In genomic region chr17:16954541-16954940, GRCh38 we compare ENCODE assay signal across 28 cellular contexts. TPM values are rescaled to one million over a fixed set of nuclear protein-coding genes. Genes with fewer than 3 reads are reported as not detected.
DNase-seq lines count a peak whose midpoint lies in the region; ATAC-seq and TF ChIP-seq lines count a peak whose summit lies in the region.
"Had no signal": no experiment of that assay in that cellular context is flagged by ENCODE, and none has a peak within 500 bp of the region (broad histone marks: within the 10 kb centered on the region; RNA-seq: fewer than 3 reads in every experiment).

No MANE protein-coding gene starts in this region.

- H3K36me3 ChIP-seq in BLaER1, result no peaks in the 10 kb centered on the region
- peaks cover 46% of the 10 kb centered on the region for H3K36me3 ChIP-seq in MM.1S (replicated peaks; ENCODE audit: insufficient read depth, low read length)
- no peaks in the 10 kb centered on the region for H3K36me3 ChIP-seq in SK-N-SH (replicated peaks in 1 of 2; ENCODE audit: control insufficient read depth in 1 of 2, insufficient read depth in 2 of 2, low read length in 1 of 2)
- H3K36me3 ChIP-seq: Peyer's patch, suprapubic skin had no signal

- H3F3A ChIP-seq in MM.1S (ENCODE audit: insufficient read depth, low read length) (peaks cover 39% of the 10 kb centered on the region), SK-N-SH (replicated peaks; ENCODE audit: insufficient read depth) (no peaks in the 10 kb centered on the region)

- peaks cover 5% of the 10 kb centered on the region for H3K9me3 Mint-ChIP-seq in stimulated activated memory B cell treated with anti-CD40 and anti-IgM and Interleukin-4, amounts not matched to agents 10 μg/mL and 1 μg/mL and 100 μg/mL, for 72 hours
- H3K9me3 Mint-ChIP-seq in endothelial cell (ENCODE audit: unreplicated experiment), result no peaks in the 10 kb centered on the region
- H3K9me3 Mint-ChIP-seq: activated T-cell treated with anti-CD3 and anti-CD28 coated beads, Interleukin-2, amount 50 U/mL, for 24 hours had no signal

- H4K20me1 ChIP-seq in BLaER1, result no peaks in the 10 kb centered on the region
- H4K20me1 ChIP-seq in MM.1S (ENCODE audit: insufficient read depth, low read length), result peaks cover 31% of the 10 kb centered on the region
- no peaks in the 10 kb centered on the region for H4K20me1 ChIP-seq in SK-N-SH (ENCODE audit: insufficient read depth)

- POLR2A ChIA-PET in SK-N-SH (lab: Yijun Ruan, JAX), result no interaction called here

- DNase-seq in MM.1S (no peak), globus pallidus (ENCODE audit: low spot score) (peak; percentile 20), T-helper 17 cell (no peak), SK-N-SH (no peak), endothelial cell (ENCODE audit: low spot score) (no peak)
- DNase-seq: activated CD4-positive, alpha-beta T cell treated with anti-CD3 and anti-CD28 coated beads for 36 hours; activated gamma-delta T cell; activated T-cell treated with anti-CD3 and anti-CD28 coated beads, Interleukin-2, amount 50 U/mL, for 24 hours; central memory CD4-positive, alpha-beta T cell; cortex of kidney; NCI-H1436; NCI-H226; NCI-H748 treated with DMSO at 0.1 percent for 48 hours; stimulated activated naive CD4-positive, alpha-beta T cell had no signal

- no peak overlapping the region for H3K9ac ChIP-seq in BLaER1
- H3K9ac ChIP-seq in MM.1S (ENCODE audit: low read length), result no peak overlapping the region
- no peak overlapping the region for H3K9ac ChIP-seq in SK-N-SH

- CTCF ChIA-PET in SK-N-SH (lab: Yijun Ruan, JAX), result no interaction called here

- H3K79me2 ChIP-seq in MM.1S (ENCODE audit: low read length) (peaks cover 98% of the 10 kb centered on the region), SK-N-SH (ENCODE audit: insufficient read depth) (no peaks in the 10 kb centered on the region)

- 0% methylated on average over 3 of the region's 3 CpGs for WGBS in SK-N-SH (ENCODE audit: low lambda C conversion rate)

- H3K36me3 Mint-ChIP-seq in stimulated activated memory B cell treated with anti-CD40 and anti-IgM and Interleukin-4, amounts not matched to agents 10 μg/mL and 1 μg/mL and 100 μg/mL, for 72 hours, result peaks cover 89% of the 10 kb centered on the region
- H3K36me3 Mint-ChIP-seq in T-helper 17 cell (ENCODE audit: low read depth) (peaks cover 6% of the 10 kb centered on the region), endothelial cell (ENCODE audit: low read depth, unreplicated experiment) (peaks cover 4% of the 10 kb centered on the region)

- H3K27ac ChIP-seq in BLaER1, result no peak overlapping the region
- H3K27ac ChIP-seq in MM.1S (ENCODE audit: low read length), result peak overlapping the region; percentile 20; the same call in 1 of the 2 replicates
- no peak overlapping the region for H3K27ac ChIP-seq in SK-N-SH (ENCODE audit: low read depth in 2 of 2, low read length in 1 of 2)
- H3K27ac ChIP-seq: Peyer's patch, suprapubic skin had no signal

- peaks cover 87% of the 10 kb centered on the region for H3K4me1 Mint-ChIP-seq in stimulated activated memory B cell treated with anti-CD40 and anti-IgM and Interleukin-4, amounts not matched to agents 10 μg/mL and 1 μg/mL and 100 μg/mL, for 72 hours
- no peaks in the 10 kb centered on the region for H3K4me1 Mint-ChIP-seq in T-helper 17 cell
- peaks cover 10% of the 10 kb centered on the region for H3K4me1 Mint-ChIP-seq in endothelial cell (ENCODE audit: unreplicated experiment)
- H3K4me1 Mint-ChIP-seq: activated CD4-positive, alpha-beta T cell treated with anti-CD3 and anti-CD28 coated beads for 36 hours had no signal

- H3K9me2 ChIP-seq in MM.1S (replicated peaks; ENCODE audit: insufficient read depth, low read length) (no peaks in the 10 kb centered on the region), SK-N-SH (no peaks in the 10 kb centered on the region)

- no peak for ATAC-seq in stimulated activated memory B cell treated with anti-CD40 and anti-IgM and Interleukin-4, amounts not matched to agents 10 μg/mL and 1 μg/mL and 100 μg/mL, for 72 hours
- ATAC-seq in T-helper 17 cell, result no peak
- ATAC-seq: activated CD4-positive, alpha-beta T cell treated with anti-CD3 and anti-CD28 coated beads for 36 hours had no signal

- no peak for TF ChIP-seq EP300 in SK-N-SH (IDR thresholded peaks at IDR 0.05; ENCODE audit: borderline replicate concordance in 1 of 2, low read depth in 1 of 2, low read length in 1 of 2)

- H2AFZ ChIP-seq in MM.1S (ENCODE audit: low read length), result no peak overlapping the region
- H2AFZ ChIP-seq in SK-N-SH (ENCODE audit: low read depth), result no peak overlapping the region

- H3K4me3 Mint-ChIP-seq in stimulated activated memory B cell treated with anti-CD40 and anti-IgM and Interleukin-4, amounts not matched to agents 10 μg/mL and 1 μg/mL and 100 μg/mL, for 72 hours, result no peak overlapping the region
- H3K4me3 Mint-ChIP-seq in T-helper 17 cell (no peak overlapping the region), endothelial cell (ENCODE audit: unreplicated experiment) (no peak overlapping the region)
- H3K4me3 Mint-ChIP-seq: activated CD4-positive, alpha-beta T cell treated with anti-CD3 and anti-CD28 coated beads for 36 hours; activated T-cell treated with anti-CD3 and anti-CD28 coated beads, Interleukin-2, amount 50 U/mL, for 24 hours; nephron had no signal

- H3K4me2 ChIP-seq in BLaER1 (peak overlapping the region; percentile 47), MM.1S (ENCODE audit: low read depth, low read length) (no peak overlapping the region), SK-N-SH (no peak overlapping the region)

- TF ChIP-seq RAD21 in SK-N-SH (IDR thresholded peaks at IDR 0.05; ENCODE audit: low read length), result no peak

- H3K4me3 ChIP-seq in BLaER1 (no peak overlapping the region), MM.1S (ENCODE audit: low read length) (no peak overlapping the region), SK-N-SH (ENCODE audit: low read depth in 2 of 2, low read length in 1 of 2) (no peak overlapping the region)
- H3K4me3 ChIP-seq: lung, Peyer's patch, suprapubic skin had no signal

- H3K9me3 ChIP-seq in BLaER1, result peaks cover 27% of the 10 kb centered on the region
- no peaks in the 10 kb centered on the region for H3K9me3 ChIP-seq in MM.1S (replicated peaks; ENCODE audit: insufficient read depth, low read length)
- H3K9me3 ChIP-seq in T-helper 17 cell (ENCODE audit: control insufficient read depth, low read length, poor library complexity, severe bottlenecking), result no peaks in the 10 kb centered on the region
- no peaks in the 10 kb centered on the region for H3K9me3 ChIP-seq in SK-N-SH
- H3K9me3 ChIP-seq: Peyer's patch, suprapubic skin had no signal

- no peaks in the 10 kb centered on the region for H3K27me3 Mint-ChIP-seq in stimulated activated memory B cell treated with anti-CD40 and anti-IgM and Interleukin-4, amounts not matched to agents 10 μg/mL and 1 μg/mL and 100 μg/mL, for 72 hours
- H3K27me3 Mint-ChIP-seq in T-helper 17 cell (peaks cover 52% of the 10 kb centered on the region), endothelial cell (ENCODE audit: unreplicated experiment) (peaks cover 7% of the 10 kb centered on the region)

- H3K27me3 ChIP-seq in BLaER1 (no peaks in the 10 kb centered on the region), MM.1S (replicated peaks; ENCODE audit: insufficient read depth, low read length) (no peaks in the 10 kb centered on the region), SK-N-SH (ENCODE audit: insufficient read depth) (peaks cover 15% of the 10 kb centered on the region; the same call in 1 of the 2 replicates)
- H3K27me3 ChIP-seq: Peyer's patch had no signal

- H3K27ac Mint-ChIP-seq in stimulated activated memory B cell treated with anti-CD40 and anti-IgM and Interleukin-4, amounts not matched to agents 10 μg/mL and 1 μg/mL and 100 μg/mL, for 72 hours, result peak overlapping the region; percentile 98
- H3K27ac Mint-ChIP-seq in T-helper 17 cell (no peak overlapping the region), endothelial cell (ENCODE audit: unreplicated experiment) (no peak overlapping the region)
- H3K27ac Mint-ChIP-seq: activated CD4-positive, alpha-beta T cell treated with anti-CD3 and anti-CD28 coated beads for 36 hours; activated T-cell treated with anti-CD3 and anti-CD28 coated beads, Interleukin-2, amount 50 U/mL, for 24 hours; nephron had no signal

- TF ChIP-seq CTCF in MM.1S (IDR thresholded peaks at IDR 0.05; ENCODE audit: low read length) (no peak), SK-N-SH (IDR thresholded peaks at IDR 0.05) (no peak), endothelial cell (IDR thresholded peaks at IDR 0.05; ENCODE audit: unreplicated experiment) (no peak)

- H3K4me1 ChIP-seq in BLaER1, result peaks cover 21% of the 10 kb centered on the region
- peaks cover 77% of the 10 kb centered on the region for H3K4me1 ChIP-seq in MM.1S (ENCODE audit: low read length)
- no peaks in the 10 kb centered on the region for H3K4me1 ChIP-seq in SK-N-SH (ENCODE audit: control insufficient read depth in 1 of 2, insufficient read depth in 2 of 2, low read depth in 1 of 2, low read length in 1 of 2)
- H3K4me1 ChIP-seq: Peyer's patch, suprapubic skin had no signal

TF ChIP-seq in SK-N-SH, 30 proteins besides CTCF, POLR2A, EP300 and RAD21 (continues in another document):
- TF ChIP-seq POLR2AphosphoS5 (IDR thresholded peaks at IDR 0.05; ENCODE audit: low read depth, low read length) (no peak), SIN3A (IDR thresholded peaks at IDR 0.05; ENCODE audit: borderline replicate concordance, low read depth, low read length) (no peak), YY1 (IDR thresholded peaks at IDR 0.05; ENCODE audit: low read depth) (no peak), SMC3 (IDR thresholded peaks at IDR 0.05; ENCODE audit: low read depth, low read length) (no peak), MEF2A (IDR thresholded peaks at IDR 0.05; ENCODE audit: borderline replicate concordance, low read depth) (no peak), FOSL2 (IDR thresholded peaks at IDR 0.05; ENCODE audit: borderline replicate concordance, low read depth) (no peak), EZH2phosphoT487 (IDR thresholded peaks at IDR 0.05; ENCODE audit: borderline replicate concordance, low read depth) (no peak), JUND (IDR thresholded peaks at IDR 0.05) (no peak), NRF1 (IDR thresholded peaks at IDR 0.05; ENCODE audit: low read depth, low read length) (no peak), PBX3 (IDR thresholded peaks at IDR 0.05) (no peak)

RNA-seq across cellular contexts. Expression of gene TNFRSF13B, which starts 17.4 kb away (rescaled TPM):
- total RNA-seq in T-helper 17 cell (1 to 10 TPM in 1 of 2 donors, not detected in 1; 1.1 TPM), endothelial cell (ENCODE audit: unreplicated experiment) (not detected)
- polyA plus RNA-seq in SK-N-SH (2012; rRNA removed), result not detected in 2 replicates
- not detected in 2 replicates for polyA plus RNA-seq in SK-N-SH (2012; cell fraction: cytosol; rRNA removed)
- polyA plus RNA-seq in SK-N-SH (2012; cell fraction: nucleus; rRNA removed), result not detected in 2 replicates
- total RNA-seq: A673; activated CD4-positive, alpha-beta T cell treated with anti-CD3 and anti-CD28 coated beads for 36 hours; activated CD8-positive, alpha-beta memory T cell treated with anti-CD3 and anti-CD28 coated beads for 36 hours; astrocyte; frontal cortex; osteoblast; skeletal muscle tissue; urinary bladder had no signal
- polyA plus RNA-seq: BJ had no signal
